ENCODE assay signal across 8 cellular contexts in genomic region chr14:43198465-43198864, GRCh38.
"Had no signal": no experiment of that assay in that cellular context is flagged by ENCODE, and none has a peak within 500 bp of the region (broad histone marks: within the 10 kb centered on the region; RNA-seq: fewer than 3 reads in every experiment).

No MANE protein-coding gene starts in this region.

- ATAC-seq: GM12878 had no signal

- H3K4me3 ChIP-seq: GM12878 had no signal

- DNase-seq: GDM1, GF-D8 had no signal

- FAIRE-seq: G401.6, GM12878, GM12891, GM12892, GM18507, GM19239 had no signal
